In the genomic region with DNA sequence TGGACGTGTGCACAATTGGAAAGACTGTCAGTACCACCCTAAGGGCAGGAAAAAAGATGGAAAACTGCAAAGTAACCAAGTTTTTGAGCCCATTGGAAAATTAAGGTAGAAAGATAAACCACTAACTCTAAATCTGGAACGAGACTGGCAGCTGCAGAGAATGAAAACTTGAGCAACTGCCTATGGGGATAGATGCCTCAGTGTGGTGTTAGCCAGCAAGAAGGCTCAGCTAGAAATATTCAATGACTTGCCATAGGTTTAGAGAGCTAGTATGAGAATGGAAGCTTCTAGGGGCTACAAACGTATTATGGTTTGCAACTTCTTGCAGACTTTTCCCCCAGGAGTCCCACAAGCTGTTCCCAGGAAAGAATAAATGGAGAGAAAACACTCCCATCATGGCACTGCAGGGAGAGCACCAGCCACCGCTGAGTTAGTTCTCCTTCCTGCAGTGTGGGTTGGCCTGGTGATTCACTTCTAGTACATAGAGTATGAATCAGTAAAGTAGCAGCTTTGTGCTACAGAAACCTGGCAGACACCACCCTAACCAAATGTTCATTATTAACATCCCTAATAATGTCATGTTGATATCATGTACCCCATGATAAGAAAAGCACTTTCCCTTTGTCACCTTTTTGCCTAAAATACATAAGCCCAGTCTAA, we compare ENCODE assay signal across 23 cellular contexts.
DNase-seq lines count a peak whose midpoint lies in the region; ATAC-seq and TF ChIP-seq lines count a peak whose summit lies in the region.
"Had no signal": no experiment of that assay in that cellular context is flagged by ENCODE, and none has a peak within 500 bp of the region (broad histone marks: within the 10 kb centered on the region; RNA-seq: fewer than 3 reads in every experiment).

No MANE protein-coding gene starts in this region.

- no peak overlapping the region for H3K4me3 ChIP-seq in RWPE2 (ENCODE audit: severe bottlenecking)
- H3K4me3 ChIP-seq: left lung, Peyer's patch, skin epidermis had no signal

- no peak for TF ChIP-seq CTCF in RWPE2 (IDR thresholded peaks at IDR 0.05; ENCODE audit: poor library complexity, severe bottlenecking)
- no peak for TF ChIP-seq CTCF in foreskin keratinocyte (conservative IDR thresholded peaks at IDR 0.05)

- H3K27me3 Mint-ChIP-seq in activated CD4-positive, alpha-beta T cell treated with anti-CD3 and anti-CD28 coated beads, Interleukin-2, amount 10 ng/mL, durations not matched to agents 24 days and 14 days, result no peaks in the 10 kb centered on the region

- no peaks in the 10 kb centered on the region for H3K4me1 Mint-ChIP-seq in activated CD4-positive, alpha-beta T cell treated with anti-CD3 and anti-CD28 coated beads, Interleukin-2, amount 10 ng/mL, durations not matched to agents 24 days and 14 days
- H3K4me1 Mint-ChIP-seq: stimulated activated effector memory CD8-positive, alpha-beta T cell treated with anti-CD3 and anti-CD28 coated beads, Interleukin-12 subunit alpha, Interleukin-12 subunit beta, amount 100 ng/mL, for 72 hours had no signal

- H3K4me3 Mint-ChIP-seq in activated CD4-positive, alpha-beta T cell treated with anti-CD3 and anti-CD28 coated beads, Interleukin-2, amount 10 ng/mL, durations not matched to agents 24 days and 14 days, result no peak overlapping the region
- H3K4me3 Mint-ChIP-seq: stimulated activated effector memory CD8-positive, alpha-beta T cell treated with anti-CD3 and anti-CD28 coated beads, Interleukin-12 subunit alpha, Interleukin-12 subunit beta, amount 100 ng/mL, for 72 hours had no signal

- no peaks in the 10 kb centered on the region for H3K36me3 Mint-ChIP-seq in activated CD4-positive, alpha-beta T cell treated with anti-CD3 and anti-CD28 coated beads, Interleukin-2, amount 10 ng/mL, durations not matched to agents 24 days and 14 days (ENCODE audit: low read depth)
- H3K36me3 Mint-ChIP-seq: stimulated activated effector memory CD8-positive, alpha-beta T cell treated with anti-CD3 and anti-CD28 coated beads, Interleukin-12 subunit alpha, Interleukin-12 subunit beta, amount 100 ng/mL, for 72 hours had no signal

- no peaks in the 10 kb centered on the region for H3K9me3 ChIP-seq in RWPE2 (ENCODE audit: severe bottlenecking)
- H3K9me3 ChIP-seq: left lung, Peyer's patch had no signal

- H3K27ac Mint-ChIP-seq in activated CD4-positive, alpha-beta T cell treated with anti-CD3 and anti-CD28 coated beads, Interleukin-2, amount 10 ng/mL, durations not matched to agents 24 days and 14 days, result no peak overlapping the region
- H3K27ac Mint-ChIP-seq: stimulated activated effector memory CD8-positive, alpha-beta T cell treated with anti-CD3 and anti-CD28 coated beads, Interleukin-12 subunit alpha, Interleukin-12 subunit beta, amount 100 ng/mL, for 72 hours had no signal

- peak; percentile 68 for DNase-seq in Ammon's horn (ENCODE audit: low spot score)
- DNase-seq in HT1080 (ENCODE audit: low read depth), result peak; percentile 51
- no peak for DNase-seq in RWPE2 (ENCODE audit: low spot score)
- DNase-seq in foreskin keratinocyte, result peak; percentile 36 to 62
- no peak for DNase-seq in NCI-H226
- DNase-seq in epidermal melanocyte (ENCODE audit: insufficient read length, low spot score), result no peak
- no peak for DNase-seq in stimulated activated CD4-positive, alpha-beta T cell treated with anti-CD3 and anti-CD28 coated beads, Interleukin-2, amount 100 ng/mL, for 24 hours
- DNase-seq in activated CD4-positive, alpha-beta T cell treated with anti-CD3 and anti-CD28 coated beads, Interleukin-2, amount 10 ng/mL, durations not matched to agents 24 days and 14 days, result no peak
- DNase-seq: activated CD4-positive, alpha-beta T cell treated with anti-CD3 and anti-CD28 coated beads for 48 hours; activated naive CD4-positive, alpha-beta T cell treated with anti-CD3 and anti-CD28 coated beads, Interleukin-2, amount 50 U/mL, for 16 hours; central memory CD4-positive, alpha-beta T cell; HCEC 1CT; left lung; NCI-H1417 treated with DMSO at 0.1 percent for 48 hours; NCI-H2107; NCI-H510A treated with DMSO at 0.1 percent for 48 hours; occipital lobe; Peyer's patch; stimulated activated CD4-positive, alpha-beta T cell treated with anti-CD3 and anti-CD28 coated beads, Interleukin-1b, Interleukin-23, amount 100 ng/mL, for 48 hours had no signal

- H3K36me3 ChIP-seq in RWPE2 (ENCODE audit: low read depth), result no peaks in the 10 kb centered on the region
- H3K36me3 ChIP-seq: left lung, Peyer's patch had no signal

- H3K27me3 ChIP-seq in RWPE2 (ENCODE audit: insufficient read depth, poor library complexity, severe bottlenecking) (no peaks in the 10 kb centered on the region), foreskin keratinocyte (no peaks in the 10 kb centered on the region)
- H3K27me3 ChIP-seq: left lung, Peyer's patch had no signal

- intact Hi-C loops in activated CD4-positive, alpha-beta T cell treated with anti-CD3 and anti-CD28 coated beads, Interleukin-2, amount 10 ng/mL, durations not matched to agents 24 days and 14 days (cut with micrococcal nuclease), result no loop called here

- ATAC-seq in RWPE2 (ENCODE audit: low read depth) (peak; percentile 72), foreskin keratinocyte (peak; percentile 79)
- ATAC-seq: left lung; SK-N-SH treated with all-trans-retinoic acid at 6 μM for 48 hours; stimulated activated effector memory CD8-positive, alpha-beta T cell treated with anti-CD3 and anti-CD28 coated beads, Interleukin-12 subunit alpha, Interleukin-12 subunit beta, amount 100 ng/mL, for 72 hours had no signal

- H3K27ac ChIP-seq in RWPE2 (ENCODE audit: poor library complexity, severe bottlenecking) (no peak overlapping the region), foreskin keratinocyte (no peak overlapping the region)
- H3K27ac ChIP-seq: HL-60, left lung, Peyer's patch, skin epidermis had no signal

- H3K4me1 ChIP-seq in RWPE2 (ENCODE audit: insufficient read depth, poor library complexity, severe bottlenecking) (peaks cover 23% of the 10 kb centered on the region), foreskin keratinocyte (peaks cover 9% of the 10 kb centered on the region)
- H3K4me1 ChIP-seq: left lung, Peyer's patch had no signal

- no peaks in the 10 kb centered on the region for H3K9me3 Mint-ChIP-seq in activated CD4-positive, alpha-beta T cell treated with anti-CD3 and anti-CD28 coated beads, Interleukin-2, amount 10 ng/mL, durations not matched to agents 24 days and 14 days

Comparison
In these comparisons a context has a peak if more than half of its experiments do, and no peak if none do; other contexts are left out.
1. DNase-seq: peak in Ammon's horn (single experiment), HT1080 (single experiment) and foreskin keratinocyte (2 of 2); none in RWPE2 (single experiment), NCI-H226 (single experiment), epidermal melanocyte (single experiment), stimulated activated CD4-positive, alpha-beta T cell treated with anti-CD3 and anti-CD28 coated beads, Interleukin-2, amount 100 ng/mL, for 24 hours (0 of 2) and activated CD4-positive, alpha-beta T cell treated with anti-CD3 and anti-CD28 coated beads, Interleukin-2, amount 10 ng/mL, durations not matched to agents 24 days and 14 days (single experiment).